In genomic region chr12:93591137-93591868, GRCh38 we compare ENCODE assay signal across 8 cellular contexts. TPM values are rescaled to one million over a fixed set of nuclear protein-coding genes. Genes with fewer than 3 reads are reported as not detected.
DNase-seq lines count a peak whose midpoint lies in the region; ATAC-seq and TF ChIP-seq lines count a peak whose summit lies in the region.

No MANE protein-coding gene starts in this region.

- H3K4me1 ChIP-seq in OCI-LY7 (ENCODE audit: insufficient read depth, low read length, poor library complexity, severe bottlenecking) (peaks cover 63% of the 10 kb centered on the region), neuron (ENCODE audit: insufficient read depth, low read length) (peaks cover 7% of the 10 kb centered on the region)

- H2AFZ ChIP-seq in OCI-LY7 (ENCODE audit: low read length) (peak overlapping the region; percentile 84), neuron (ENCODE audit: low read depth, low read length) (peak overlapping the region; percentile 99)

- no peaks in the 10 kb centered on the region for H3K9me3 ChIP-seq in OCI-LY7 (ENCODE audit: low read length)
- H3K9me3 ChIP-seq in neuron (ENCODE audit: low read length), result no peaks in the 10 kb centered on the region

- peaks cover 40% of the 10 kb centered on the region for H3K27me3 Mint-ChIP-seq in activated naive CD4-positive, alpha-beta T cell treated with anti-CD3 and anti-CD28 coated beads, Interleukin-2, amount 50 U/mL, for 24 hours

- no peaks in the 10 kb centered on the region for H4K20me1 ChIP-seq in OCI-LY7 (ENCODE audit: insufficient read depth, low read length)

- peak overlapping the region; percentile 92 for H3K4me3 Mint-ChIP-seq in activated naive CD4-positive, alpha-beta T cell treated with anti-CD3 and anti-CD28 coated beads, Interleukin-2, amount 50 U/mL, for 24 hours

- no peak overlapping the region for H3K27ac Mint-ChIP-seq in activated naive CD4-positive, alpha-beta T cell treated with anti-CD3 and anti-CD28 coated beads, Interleukin-2, amount 50 U/mL, for 24 hours

- H3K36me3 Mint-ChIP-seq in activated naive CD4-positive, alpha-beta T cell treated with anti-CD3 and anti-CD28 coated beads, Interleukin-2, amount 50 U/mL, for 24 hours, result no peaks in the 10 kb centered on the region

- no peak overlapping the region for H3K27ac ChIP-seq in OCI-LY7 (ENCODE audit: low read depth, low read length, poor library complexity, severe bottlenecking)

- intact Hi-C loops in OCI-LY7 (cut with micrococcal nuclease; ENCODE audit: unreplicated experiment), result loop anchor here (5.0 kb wide), 1 partner anchor 86 kb away; the partner anchor contains the start of gene CRADD

- POLR2A ChIA-PET in OCI-LY7 (lab: Charles Lee), result interaction anchor here (0.6 to 1.2 kb wide), 5 partner anchors 10 to 1587 kb away, joined by 3 to 14 read pairs (median 6); no protein-coding TSS in a partner anchor

- no peaks in the 10 kb centered on the region for H3K79me2 ChIP-seq in OCI-LY7 (ENCODE audit: insufficient read depth, low read depth, low read length)

- BruUV-seq in OCI-LY7 (replicated peaks; lab: Mats Ljungman, UMichigan), result no TSS peak

- ATAC-seq in GM19328 (IDR thresholded peaks at IDR 0.05; ENCODE audit: unreplicated experiment), result peak; percentile 73
- ATAC-seq in HG03439 (IDR thresholded peaks at IDR 0.05; ENCODE audit: unreplicated experiment), result peak; percentile 65
- ATAC-seq in HG02970 (IDR thresholded peaks at IDR 0.05; ENCODE audit: low FRiP score, unreplicated experiment), result no peak

- H3K36me3 ChIP-seq in OCI-LY7 (ENCODE audit: insufficient read depth, low read length) (no peaks in the 10 kb centered on the region), neuron (ENCODE audit: insufficient read depth, low read length) (no peaks in the 10 kb centered on the region)

- H3K9me3 Mint-ChIP-seq in activated naive CD4-positive, alpha-beta T cell treated with anti-CD3 and anti-CD28 coated beads, Interleukin-2, amount 50 U/mL, for 24 hours, result no peaks in the 10 kb centered on the region

- H3K4me2 ChIP-seq in OCI-LY7 (ENCODE audit: low read length), result peak overlapping the region; percentile 77

- H3K4me1 Mint-ChIP-seq in activated naive CD4-positive, alpha-beta T cell treated with anti-CD3 and anti-CD28 coated beads, Interleukin-2, amount 50 U/mL, for 24 hours, result peaks cover 24% of the 10 kb centered on the region

- DNase-seq in CD1c-positive myeloid dendritic cell (ENCODE audit: extremely low spot score) (peak; percentile 89), OCI-LY7 (ENCODE audit: low spot score) (peak; percentile 38), glomerular visceral epithelial cell (ENCODE audit: extremely low spot score) (peak; percentile 70)

- H3K27me3 ChIP-seq in neuron (ENCODE audit: insufficient read depth, low read length), result no peaks in the 10 kb centered on the region

- H3K4me3 ChIP-seq in OCI-LY7 (ENCODE audit: low read depth, low read length, poor library complexity, severe bottlenecking) (peak overlapping the region; percentile 60), neuron (ENCODE audit: low read length) (peak overlapping the region; percentile 71)

- no peaks in the 10 kb centered on the region for H3K9me2 ChIP-seq in OCI-LY7 (ENCODE audit: insufficient read depth, low read length)

- TF ChIP-seq CTCF in OCI-LY7 (conservative IDR thresholded peaks at IDR 0.05; ENCODE audit: low read length), result no peak

- CTCF ChIA-PET in OCI-LY7 (lab: Charles Lee; ENCODE audit: unreplicated experiment), result interaction anchor here (0.6 kb wide), 1 partner anchor 9 kb away, joined by 3 read pairs; no protein-coding TSS in a partner anchor

RNA-seq across cellular contexts. Expression of gene SOCS2, which starts 18.8 kb away (rescaled TPM):
- total RNA-seq in OCI-LY7 (2014; rRNA removed; shearing (Covaris generic)), result not detected in 2 replicates
- total RNA-seq in OCI-LY7 (2022), result not detected in 2 replicates

Comparison
In these comparisons a context has a peak if more than half of its experiments do, and no peak if none do; other contexts are left out.
1. DNase-seq: peak in every context shown above with its lines; median percentile 89 in CD1c-positive myeloid dendritic cell; 70 in glomerular visceral epithelial cell; 38 in OCI-LY7.